ENCODE assay signal across 12 cellular contexts in the genomic region with DNA sequence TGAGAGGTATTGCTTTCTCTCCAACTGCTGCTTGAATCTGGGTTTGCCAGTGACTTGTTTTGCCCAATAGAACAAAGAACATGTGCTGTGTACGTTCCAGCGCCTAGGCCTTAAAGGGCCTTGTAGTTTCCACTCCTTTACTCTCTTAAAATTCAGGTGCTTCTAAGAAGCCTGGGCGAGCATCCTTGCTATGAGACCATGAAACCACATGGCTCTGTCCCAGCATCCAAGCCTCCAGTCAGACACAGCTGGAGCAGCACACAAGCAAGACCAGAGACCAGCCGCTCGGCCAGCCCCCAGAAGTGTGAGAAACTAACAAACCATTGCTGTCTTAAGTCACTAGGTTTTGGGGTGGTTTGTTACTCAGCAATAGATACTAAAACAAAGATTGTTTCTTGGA. TPM values are rescaled to one million over a fixed set of nuclear protein-coding genes. Genes with fewer than 3 reads are reported as not detected.
DNase-seq lines count a peak whose midpoint lies in the region; ATAC-seq and TF ChIP-seq lines count a peak whose summit lies in the region.
"Had no signal": no experiment of that assay in that cellular context is flagged by ENCODE, and none has a peak within 500 bp of the region (broad histone marks: within the 10 kb centered on the region; RNA-seq: fewer than 3 reads in every experiment).

No MANE protein-coding gene starts in this region.

- peaks cover 0 to 2% (median under 1%) of the 10 kb centered on the region in 3 donors for H3K36me3 ChIP-seq in skeletal muscle tissue (ENCODE audit: control insufficient read depth in 3 of 3, insufficient read depth in 3 of 3, low read length in 3 of 3)

- peaks cover 13% of the 10 kb centered on the region for H3K9me3 Mint-ChIP-seq in glutamatergic neuron (ENCODE audit: unreplicated experiment)

- ATAC-seq in SK-N-SH treated with all-trans-retinoic acid at 6 μM for 48 hours: no peak
- ATAC-seq: T-helper 17 cell had no signal

- peak overlapping the region; percentile 95 for H3K27ac ChIP-seq in skeletal muscle tissue (ENCODE audit: low read depth, low read length)
- H3K27ac ChIP-seq: C4-2B had no signal

- H3K4me3 ChIP-seq in skeletal muscle tissue (ENCODE audit: low read length in 3 of 3): no peak overlapping the region

- TF ChIP-seq CTCF in glutamatergic neuron (IDR thresholded peaks at IDR 0.05; ENCODE audit: partially characterized antibody, unreplicated experiment): no peak

- DNase-seq in DMS79 (lab: John Stamatoyannopoulos, UW) (peak; percentile 48), NAMALWA (ENCODE audit: low spot score) (peak; percentile 32), glutamatergic neuron (no peak), DMS 273 (lab: John Stamatoyannopoulos, UW; ENCODE audit: unreplicated experiment) (no peak), NCI-H774 (lab: John Stamatoyannopoulos, UW) (no peak), NCI-H446 (lab: John Stamatoyannopoulos, UW) (no peak)
- DNase-seq: activated CD4-positive, alpha-beta T cell treated with anti-CD3 and anti-CD28 coated beads, Interleukin-2, amount 50 U/mL, for 48 hours; dermis blood vessel endothelial cell; T-helper 17 cell had no signal

- no peak overlapping the region for H3K4me3 Mint-ChIP-seq in glutamatergic neuron (ENCODE audit: unreplicated experiment)

- H3K36me3 Mint-ChIP-seq in glutamatergic neuron (ENCODE audit: unreplicated experiment): no peaks in the 10 kb centered on the region

- H3K4me1 ChIP-seq in skeletal muscle tissue (ENCODE audit: control insufficient read depth in 3 of 3, insufficient read depth in 3 of 3, low read length in 3 of 3): peaks cover 23 to 31% (median 26%) of the 10 kb centered on the region in 3 donors

- no peaks in the 10 kb centered on the region for H3K27me3 ChIP-seq in skeletal muscle tissue (ENCODE audit: control insufficient read depth in 3 of 3, insufficient read depth in 3 of 3, low read length in 3 of 3)

- peaks cover 19% of the 10 kb centered on the region for H3K27me3 Mint-ChIP-seq in glutamatergic neuron (ENCODE audit: unreplicated experiment)
- H3K27me3 Mint-ChIP-seq: T-helper 17 cell had no signal

- H3K9me3 ChIP-seq in skeletal muscle tissue (ENCODE audit: control insufficient read depth in 3 of 3, low read length in 3 of 3): no peaks in the 10 kb centered on the region

- peaks cover 51% of the 10 kb centered on the region for H3K4me1 Mint-ChIP-seq in glutamatergic neuron (ENCODE audit: low read depth, unreplicated experiment)

- peak overlapping the region; percentile 20 for H3K27ac Mint-ChIP-seq in glutamatergic neuron (ENCODE audit: unreplicated experiment)
- H3K27ac Mint-ChIP-seq: T-helper 17 cell had no signal

- H3K9ac ChIP-seq in skeletal muscle tissue (ENCODE audit: low read depth in 1 of 3, low read length in 3 of 3): no peak overlapping the region

TF ChIP-seq in SK-N-SH treated with all-trans-retinoic acid at 6 μM for 48 hours, 23 proteins besides CTCF, POLR2A, EP300 and RAD21:
- TF ChIP-seq ESRRG (CRISPR knock-in tag; IDR thresholded peaks at IDR 0.05) (no peak), ISL1 (CRISPR knock-in tag; IDR thresholded peaks at IDR 0.05) (no peak), ZFP30 (CRISPR knock-in tag; IDR thresholded peaks at IDR 0.05) (no peak), ZNF70 (CRISPR knock-in tag; IDR thresholded peaks at IDR 0.05) (no peak), OSR1 (CRISPR knock-in tag; IDR thresholded peaks at IDR 0.05) (no peak), ZNF8 (CRISPR knock-in tag; IDR thresholded peaks at IDR 0.05) (no peak), GLIS3 (CRISPR knock-in tag; IDR thresholded peaks at IDR 0.05) (no peak), RARB (CRISPR knock-in tag; IDR thresholded peaks at IDR 0.05) (no peak), PATZ1 (CRISPR knock-in tag; IDR thresholded peaks at IDR 0.05; ENCODE audit: borderline replicate concordance) (no peak), ZC3H10 (CRISPR knock-in tag; IDR thresholded peaks at IDR 0.05) (no peak), ZNF565 (CRISPR knock-in tag; conservative IDR thresholded peaks at IDR 0.05; ENCODE audit: low read depth) (no peak), BACH2 (CRISPR knock-in tag; IDR thresholded peaks at IDR 0.05; ENCODE audit: borderline replicate concordance) (no peak)
- TF ChIP-seq, protein P1, sequence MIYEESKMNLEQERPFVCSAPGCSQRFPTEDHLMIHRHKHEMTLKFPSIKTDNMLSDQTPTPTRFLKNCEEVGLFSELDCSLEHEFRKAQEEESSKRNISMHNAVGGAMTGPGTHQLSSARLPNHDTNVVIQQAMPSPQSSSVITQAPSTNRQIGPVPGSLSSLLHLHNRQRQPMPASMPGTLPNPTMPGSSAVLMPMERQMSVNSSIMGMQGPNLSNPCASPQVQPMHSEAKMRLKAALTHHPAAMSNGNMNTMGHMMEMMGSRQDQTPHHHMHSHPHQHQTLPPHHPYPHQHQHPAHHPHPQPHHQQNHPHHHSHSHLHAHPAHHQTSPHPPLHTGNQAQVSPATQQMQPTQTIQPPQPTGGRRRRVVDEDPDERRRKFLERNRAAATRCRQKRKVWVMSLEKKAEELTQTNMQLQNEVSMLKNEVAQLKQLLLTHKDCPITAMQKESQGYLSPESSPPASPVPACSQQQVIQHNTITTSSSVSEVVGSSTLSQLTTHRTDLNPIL (CRISPR knock-in tag; IDR thresholded peaks at IDR 0.05; ENCODE audit: low read depth): no peak
- TF ChIP-seq, protein P2, sequence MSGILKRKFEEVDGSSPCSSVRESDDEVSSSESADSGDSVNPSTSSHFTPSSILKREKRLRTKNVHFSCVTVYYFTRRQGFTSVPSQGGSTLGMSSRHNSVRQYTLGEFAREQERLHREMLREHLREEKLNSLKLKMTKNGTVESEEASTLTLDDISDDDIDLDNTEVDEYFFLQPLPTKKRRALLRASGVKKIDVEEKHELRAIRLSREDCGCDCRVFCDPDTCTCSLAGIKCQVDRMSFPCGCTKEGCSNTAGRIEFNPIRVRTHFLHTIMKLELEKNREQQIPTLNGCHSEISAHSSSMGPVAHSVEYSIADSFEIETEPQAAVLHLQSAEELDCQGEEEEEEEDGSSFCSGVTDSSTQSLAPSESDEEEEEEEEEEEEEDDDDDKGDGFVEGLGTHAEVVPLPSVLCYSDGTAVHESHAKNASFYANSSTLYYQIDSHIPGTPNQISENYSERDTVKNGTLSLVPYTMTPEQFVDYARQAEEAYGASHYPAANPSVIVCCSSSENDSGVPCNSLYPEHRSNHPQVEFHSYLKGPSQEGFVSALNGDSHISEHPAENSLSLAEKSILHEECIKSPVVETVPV (CRISPR knock-in tag; IDR thresholded peaks at IDR 0.05): no peak

RNA-seq across cellular contexts. Expression of gene PLEKHO1, which starts 15.1 kb away (rescaled TPM):
- total RNA-seq in glutamatergic neuron (ENCODE audit: unreplicated experiment) (142 TPM), skeletal muscle tissue (70.5 TPM)

Comparison
In these comparisons a context has a peak if more than half of its experiments do, and no peak if none do; other contexts are left out.
1. DNase-seq: peak in DMS79 (single experiment) and NAMALWA (single experiment); none in glutamatergic neuron (single experiment), DMS 273 (single experiment), NCI-H774 (single experiment) and NCI-H446 (0 of 2).